ENCODE assay signal across 1 cellular context in the genomic region with DNA sequence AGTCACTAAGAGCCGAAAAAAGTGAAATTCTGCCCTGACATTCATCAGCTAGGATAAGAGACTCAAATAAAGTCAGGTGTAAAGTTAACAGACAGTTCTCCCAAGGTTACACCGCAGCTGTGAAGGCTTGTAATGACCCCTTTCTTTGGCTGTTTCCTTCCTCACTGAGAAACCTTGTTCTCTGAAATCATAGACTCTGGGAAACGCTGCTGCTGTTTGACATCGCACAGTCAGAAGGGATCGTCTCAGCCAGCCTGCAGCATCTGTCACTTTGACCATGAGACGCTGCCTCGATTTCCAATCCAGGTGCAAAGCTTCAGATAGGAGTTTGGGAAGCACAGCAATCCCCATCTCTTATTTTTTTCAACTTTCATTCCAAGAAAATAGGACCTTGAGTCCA.
TF ChIP-seq lines count a peak whose summit lies in the region.

No MANE protein-coding gene starts in this region.

TF ChIP-seq in GM12878, 131 proteins besides CTCF, POLR2A, EP300 and RAD21:
- TF ChIP-seq ZNF24 (IDR thresholded peaks at IDR 0.05): no peak
- TF ChIP-seq, protein P1, sequence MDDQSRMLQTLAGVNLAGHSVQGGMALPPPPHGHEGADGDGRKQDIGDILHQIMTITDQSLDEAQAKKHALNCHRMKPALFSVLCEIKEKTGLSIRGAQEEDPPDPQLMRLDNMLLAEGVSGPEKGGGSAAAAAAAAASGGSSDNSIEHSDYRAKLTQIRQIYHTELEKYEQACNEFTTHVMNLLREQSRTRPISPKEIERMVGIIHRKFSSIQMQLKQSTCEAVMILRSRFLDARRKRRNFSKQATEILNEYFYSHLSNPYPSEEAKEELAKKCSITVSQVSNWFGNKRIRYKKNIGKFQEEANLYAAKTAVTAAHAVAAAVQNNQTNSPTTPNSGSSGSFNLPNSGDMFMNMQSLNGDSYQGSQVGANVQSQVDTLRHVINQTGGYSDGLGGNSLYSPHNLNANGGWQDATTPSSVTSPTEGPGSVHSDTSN (IDR thresholded peaks at IDR 0.05; ENCODE audit: insufficient replicate concordance, low read depth, low read length): no peak
- no peak for TF ChIP-seq MTA3 (IDR thresholded peaks at IDR 0.05; ENCODE audit: borderline replicate concordance, low read length)
- TF ChIP-seq STAT3 (IDR thresholded peaks at IDR 0.05; ENCODE audit: low read depth, low read length): no peak
- no peak for TF ChIP-seq ASH2L (IDR thresholded peaks at IDR 0.05; ENCODE audit: borderline replicate concordance, low read depth)
- TF ChIP-seq CHD4 (IDR thresholded peaks at IDR 0.05): no peak
- TF ChIP-seq SMAD1 (IDR thresholded peaks at IDR 0.05; ENCODE audit: low read depth, partially characterized antibody): no peak
- TF ChIP-seq RAD51 (IDR thresholded peaks at IDR 0.05): no peak
- no peak for TF ChIP-seq MEF2B (IDR thresholded peaks at IDR 0.05; ENCODE audit: partially characterized antibody, poor library complexity, severe bottlenecking)
- no peak for TF ChIP-seq SPI1 (IDR thresholded peaks at IDR 0.05; ENCODE audit: borderline replicate concordance, insufficient read depth, low read depth, low read length)
- TF ChIP-seq BHLHE40 (IDR thresholded peaks at IDR 0.05; ENCODE audit: borderline replicate concordance in 1 of 2, low read depth in 2 of 2, low read length in 1 of 2): no peak
- TF ChIP-seq SUZ12 (IDR thresholded peaks at IDR 0.05; ENCODE audit: unreplicated experiment): no peak
- TF ChIP-seq, protein P2, sequence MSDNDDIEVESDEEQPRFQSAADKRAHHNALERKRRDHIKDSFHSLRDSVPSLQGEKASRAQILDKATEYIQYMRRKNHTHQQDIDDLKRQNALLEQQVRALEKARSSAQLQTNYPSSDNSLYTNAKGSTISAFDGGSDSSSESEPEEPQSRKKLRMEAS (IDR thresholded peaks at IDR 0.05; ENCODE audit: low read depth, low read length): no peak
- no peak for TF ChIP-seq NFIC (IDR thresholded peaks at IDR 0.05; ENCODE audit: low read depth, low read length)
- TF ChIP-seq, protein P3, sequence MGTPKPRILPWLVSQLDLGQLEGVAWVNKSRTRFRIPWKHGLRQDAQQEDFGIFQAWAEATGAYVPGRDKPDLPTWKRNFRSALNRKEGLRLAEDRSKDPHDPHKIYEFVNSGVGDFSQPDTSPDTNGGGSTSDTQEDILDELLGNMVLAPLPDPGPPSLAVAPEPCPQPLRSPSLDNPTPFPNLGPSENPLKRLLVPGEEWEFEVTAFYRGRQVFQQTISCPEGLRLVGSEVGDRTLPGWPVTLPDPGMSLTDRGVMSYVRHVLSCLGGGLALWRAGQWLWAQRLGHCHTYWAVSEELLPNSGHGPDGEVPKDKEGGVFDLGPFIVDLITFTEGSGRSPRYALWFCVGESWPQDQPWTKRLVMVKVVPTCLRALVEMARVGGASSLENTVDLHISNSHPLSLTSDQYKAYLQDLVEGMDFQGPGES (IDR thresholded peaks at IDR 0.05): no peak
- TF ChIP-seq, protein P4, sequence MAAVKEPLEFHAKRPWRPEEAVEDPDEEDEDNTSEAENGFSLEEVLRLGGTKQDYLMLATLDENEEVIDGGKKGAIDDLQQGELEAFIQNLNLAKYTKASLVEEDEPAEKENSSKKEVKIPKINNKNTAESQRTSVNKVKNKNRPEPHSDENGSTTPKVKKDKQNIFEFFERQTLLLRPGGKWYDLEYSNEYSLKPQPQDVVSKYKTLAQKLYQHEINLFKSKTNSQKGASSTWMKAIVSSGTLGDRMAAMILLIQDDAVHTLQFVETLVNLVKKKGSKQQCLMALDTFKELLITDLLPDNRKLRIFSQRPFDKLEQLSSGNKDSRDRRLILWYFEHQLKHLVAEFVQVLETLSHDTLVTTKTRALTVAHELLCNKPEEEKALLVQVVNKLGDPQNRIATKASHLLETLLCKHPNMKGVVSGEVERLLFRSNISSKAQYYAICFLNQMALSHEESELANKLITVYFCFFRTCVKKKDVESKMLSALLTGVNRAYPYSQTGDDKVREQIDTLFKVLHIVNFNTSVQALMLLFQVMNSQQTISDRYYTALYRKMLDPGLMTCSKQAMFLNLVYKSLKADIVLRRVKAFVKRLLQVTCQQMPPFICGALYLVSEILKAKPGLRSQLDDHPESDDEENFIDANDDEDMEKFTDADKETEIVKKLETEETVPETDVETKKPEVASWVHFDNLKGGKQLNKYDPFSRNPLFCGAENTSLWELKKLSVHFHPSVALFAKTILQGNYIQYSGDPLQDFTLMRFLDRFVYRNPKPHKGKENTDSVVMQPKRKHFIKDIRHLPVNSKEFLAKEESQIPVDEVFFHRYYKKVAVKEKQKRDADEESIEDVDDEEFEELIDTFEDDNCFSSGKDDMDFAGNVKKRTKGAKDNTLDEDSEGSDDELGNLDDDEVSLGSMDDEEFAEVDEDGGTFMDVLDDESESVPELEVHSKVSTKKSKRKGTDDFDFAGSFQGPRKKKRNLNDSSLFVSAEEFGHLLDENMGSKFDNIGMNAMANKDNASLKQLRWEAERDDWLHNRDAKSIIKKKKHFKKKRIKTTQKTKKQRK (IDR thresholded peaks at IDR 0.05; ENCODE audit: low read depth, low read length): no peak
- TF ChIP-seq RB1 (IDR thresholded peaks at IDR 0.05; ENCODE audit: borderline replicate concordance): no peak
- TF ChIP-seq, protein P5, sequence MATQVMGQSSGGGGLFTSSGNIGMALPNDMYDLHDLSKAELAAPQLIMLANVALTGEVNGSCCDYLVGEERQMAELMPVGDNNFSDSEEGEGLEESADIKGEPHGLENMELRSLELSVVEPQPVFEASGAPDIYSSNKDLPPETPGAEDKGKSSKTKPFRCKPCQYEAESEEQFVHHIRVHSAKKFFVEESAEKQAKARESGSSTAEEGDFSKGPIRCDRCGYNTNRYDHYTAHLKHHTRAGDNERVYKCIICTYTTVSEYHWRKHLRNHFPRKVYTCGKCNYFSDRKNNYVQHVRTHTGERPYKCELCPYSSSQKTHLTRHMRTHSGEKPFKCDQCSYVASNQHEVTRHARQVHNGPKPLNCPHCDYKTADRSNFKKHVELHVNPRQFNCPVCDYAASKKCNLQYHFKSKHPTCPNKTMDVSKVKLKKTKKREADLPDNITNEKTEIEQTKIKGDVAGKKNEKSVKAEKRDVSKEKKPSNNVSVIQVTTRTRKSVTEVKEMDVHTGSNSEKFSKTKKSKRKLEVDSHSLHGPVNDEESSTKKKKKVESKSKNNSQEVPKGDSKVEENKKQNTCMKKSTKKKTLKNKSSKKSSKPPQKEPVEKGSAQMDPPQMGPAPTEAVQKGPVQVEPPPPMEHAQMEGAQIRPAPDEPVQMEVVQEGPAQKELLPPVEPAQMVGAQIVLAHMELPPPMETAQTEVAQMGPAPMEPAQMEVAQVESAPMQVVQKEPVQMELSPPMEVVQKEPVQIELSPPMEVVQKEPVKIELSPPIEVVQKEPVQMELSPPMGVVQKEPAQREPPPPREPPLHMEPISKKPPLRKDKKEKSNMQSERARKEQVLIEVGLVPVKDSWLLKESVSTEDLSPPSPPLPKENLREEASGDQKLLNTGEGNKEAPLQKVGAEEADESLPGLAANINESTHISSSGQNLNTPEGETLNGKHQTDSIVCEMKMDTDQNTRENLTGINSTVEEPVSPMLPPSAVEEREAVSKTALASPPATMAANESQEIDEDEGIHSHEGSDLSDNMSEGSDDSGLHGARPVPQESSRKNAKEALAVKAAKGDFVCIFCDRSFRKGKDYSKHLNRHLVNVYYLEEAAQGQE (IDR thresholded peaks at IDR 0.05; ENCODE audit: low read depth, low read length): no peak
